ENCODE assay signal across 22 cellular contexts in the genomic region with DNA sequence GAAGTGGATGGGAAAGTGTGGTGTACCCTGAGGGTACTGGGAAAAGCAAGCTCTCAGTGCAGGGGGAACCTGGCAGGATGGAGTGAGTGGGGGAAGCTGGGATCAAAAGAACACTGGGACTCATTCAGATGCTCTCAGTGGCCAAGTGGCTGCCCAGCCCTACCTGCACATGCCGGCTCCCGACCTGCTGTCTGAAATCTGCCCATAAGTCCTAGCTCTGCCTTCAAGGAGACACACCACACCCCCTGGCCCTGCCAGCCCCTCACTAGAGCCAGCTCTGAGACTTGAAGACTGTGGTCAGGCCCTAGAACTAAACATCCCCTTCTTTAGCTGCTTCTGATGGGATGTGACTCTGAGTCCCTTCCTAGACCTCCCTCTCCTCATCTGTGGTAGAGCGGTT. TPM values are rescaled to one million over a fixed set of nuclear protein-coding genes. Genes with fewer than 3 reads are reported as not detected.
DNase-seq lines count a peak whose midpoint lies in the region; TF ChIP-seq lines count a peak whose summit lies in the region.
"Had no signal": no experiment of that assay in that cellular context is flagged by ENCODE, and none has a peak within 500 bp of the region (broad histone marks: within the 10 kb centered on the region; RNA-seq: fewer than 3 reads in every experiment).

No MANE protein-coding gene starts in this region.

- H3K27ac ChIP-seq in 22Rv1, result peak overlapping the region; percentile 89
- no peak overlapping the region for H3K27ac ChIP-seq in sigmoid colon
- H3K27ac ChIP-seq: SJSA1 had no signal

- no peaks in the 10 kb centered on the region for H3K36me3 ChIP-seq in sigmoid colon
- no peaks in the 10 kb centered on the region for H3K36me3 ChIP-seq in MG63

- H3K4me3 Mint-ChIP-seq in chondrocyte (ENCODE audit: unreplicated experiment) (no peak overlapping the region), nephron (peak overlapping the region; percentile 13 to 63 (median 61))
- H3K4me3 Mint-ChIP-seq: B cell had no signal

- H3K27me3 Mint-ChIP-seq in chondrocyte (ENCODE audit: low read depth), result no peaks in the 10 kb centered on the region
- H3K27me3 Mint-ChIP-seq in nephron (ENCODE audit: low read depth), result peaks cover 60% of the 10 kb centered on the region

- H3K27me3 ChIP-seq in sigmoid colon (peaks cover 1 to 10% (median 2%) of the 10 kb centered on the region in 3 donors), MG63 (no peaks in the 10 kb centered on the region)

- DNase-seq in chondrocyte (ENCODE audit: low spot score) (peak; percentile 82), sigmoid colon (peak; percentile 38), NCI-H1105 (lab: John Stamatoyannopoulos, UW) (no peak), MG63 (no peak)
- no peak for DNase-seq in activated CD4-positive, alpha-beta T cell treated with anti-CD3 and anti-CD28 coated beads, Interleukin-2, amount 50 U/mL, for 4 hours
- DNase-seq: EL, GF-D8, Kasumi-1, NCI-H1417 treated with DMSO at 0.1 percent for 48 hours, NCI-H187 treated with DMSO at 0.1 percent for 48 hours, NCI-H2107, NCI-H446 treated with DMSO at 0.1 percent for 48 hours, NCI-H526 treated with DMSO at 0.1 percent for 48 hours, OCI-M1 had no signal

- no peaks in the 10 kb centered on the region for H3K9me3 ChIP-seq in sigmoid colon
- no peaks in the 10 kb centered on the region for H3K9me3 ChIP-seq in MG63
- H3K9me3 ChIP-seq: SJSA1 had no signal

- no peak for TF ChIP-seq POLR2A in sigmoid colon (IDR thresholded peaks at IDR 0.05)

- H3K4me1 ChIP-seq in sigmoid colon, result peaks cover 0 to 17% (median 14%) of the 10 kb centered on the region in 4 donors

- 91 to 93% methylated on average over 3 of the region's 3 CpGs for WGBS in sigmoid colon, 2 donors

- intact Hi-C loops in sigmoid colon (cut with DNase I), result no loop called here

- H3K4me1 Mint-ChIP-seq in chondrocyte (ENCODE audit: low read depth), result peaks cover 11% of the 10 kb centered on the region
- H3K4me1 Mint-ChIP-seq in nephron, result peaks cover 5% of the 10 kb centered on the region

- TF ChIP-seq CTCF in 22Rv1 (IDR thresholded peaks at IDR 0.05) (no peak), chondrocyte (IDR thresholded peaks at IDR 0.05) (no peak), nephron (IDR thresholded peaks at IDR 0.05; ENCODE audit: unreplicated experiment in 3 of 3) (no peak), sigmoid colon (IDR thresholded peaks at IDR 0.05) (no peak)

- H3K9me3 Mint-ChIP-seq in chondrocyte (ENCODE audit: low read depth), result no peaks in the 10 kb centered on the region
- H3K9me3 Mint-ChIP-seq in nephron, result no peaks in the 10 kb centered on the region

- H3K36me3 Mint-ChIP-seq in chondrocyte (ENCODE audit: low read depth), result no peaks in the 10 kb centered on the region
- H3K36me3 Mint-ChIP-seq in nephron (ENCODE audit: low read depth), result no peaks in the 10 kb centered on the region

- H3K27ac Mint-ChIP-seq in chondrocyte (ENCODE audit: unreplicated experiment) (no peak overlapping the region), nephron (no peak overlapping the region)
- H3K27ac Mint-ChIP-seq: B cell, CD14-positive monocyte had no signal

- no peak overlapping the region for H3K4me3 ChIP-seq in sigmoid colon
- no peak overlapping the region for H3K4me3 ChIP-seq in MG63
- H3K4me3 ChIP-seq: SJSA1 had no signal

- TF ChIP-seq EP300 in sigmoid colon (IDR thresholded peaks at IDR 0.05), result no peak

RNA-seq across cellular contexts. Expression of gene TMEM54, which starts 2.2 kb away (rescaled TPM):
- total RNA-seq in chondrocyte (14.6 to 23.7 TPM (median 21.1 TPM) in 3 replicates), sigmoid colon (100 to 1,000 TPM in 1 of 4 donors, 10 to 100 TPM in 3; 47.4 to 135 (median 57.9) TPM)
- polyA plus RNA-seq in sigmoid colon, result 100 to 1,000 TPM; 699 to 799 (median 707) TPM
- 6.3 and 30.7 TPM in 2 replicates for total RNA-seq in MG63 (2014; rRNA removed; shearing (Covaris generic); ENCODE audit: low replicate concordance)
- total RNA-seq: B cell had no signal
- polyA plus RNA-seq: CD14-positive monocyte had no signal

RNA-seq across cellular contexts. Expression of gene HPCA, which starts 12.7 kb away (rescaled TPM):
- total RNA-seq in chondrocyte (0.54 TPM in 1 of 3 replicates, not detected in the others), sigmoid colon (not detected)
- polyA plus RNA-seq in sigmoid colon, result 1 to 10 TPM; 1.2 to 1.9 (median 1.8) TPM
- total RNA-seq in MG63 (2014; rRNA removed; shearing (Covaris generic); ENCODE audit: low replicate concordance), result not detected in 2 replicates
- total RNA-seq: B cell, H4, MCF 10A, Right ventricle myocardium inferior, SJSA1 had no signal
- polyA plus RNA-seq: CD14-positive monocyte had no signal

RNA-seq across cellular contexts. Expression of gene FNDC5, which starts 28.2 kb away (rescaled TPM):
- 2.6 to 4.6 TPM (median 4.0 TPM) in 3 replicates for total RNA-seq in chondrocyte
- 10 to 100 TPM in 1 of 4 donors, 1 to 10 TPM in 1, under 1 TPM in 2; 0.41 to 10.2 (median 1.6) TPM for total RNA-seq in sigmoid colon
- polyA plus RNA-seq in sigmoid colon, result 1 to 10 TPM in 1 of 3 donors, under 1 TPM in 1, not detected in 1; 0.20 to 1.2 TPM
- 0.23 TPM in 1 of 2 replicates, not detected in the other for total RNA-seq in MG63 (2014; rRNA removed; shearing (Covaris generic); ENCODE audit: low replicate concordance)
- total RNA-seq: MCF 10A had no signal
- polyA plus RNA-seq: CD14-positive monocyte had no signal

Comparison
In these comparisons a context has a peak if more than half of its experiments do, and no peak if none do; other contexts are left out.
1. DNase-seq: peak in chondrocyte (single experiment) and sigmoid colon (single experiment); none in activated CD4-positive, alpha-beta T cell treated with anti-CD3 and anti-CD28 coated beads, Interleukin-2, amount 50 U/mL, for 4 hours (0 of 2), NCI-H1105 (single experiment) and MG63 (single experiment).